ENCODE assay signal across 1 cellular context in genomic region chr6:122471107-122472021, GRCh38.
TF ChIP-seq lines count a peak whose summit lies in the region.

Gene SERINC1 (minus strand): TSS chr6:122471807. CDS start chr6:122471737, 70 bp downstream.

TF ChIP-seq in HepG2, 621 proteins besides CTCF, POLR2A, EP300 and RAD21 (continued from another document and continues in another):
- TF ChIP-seq SATB2 (CRISPR knock-in tag; IDR thresholded peaks at IDR 0.05) (no peak; the same call in 1 of the 2 replicates), ZNF775 (CRISPR knock-in tag; IDR thresholded peaks at IDR 0.05; ENCODE audit: borderline replicate concordance) (peak; percentile 87; the same call in 1 of the 2 replicates), ZBTB42 (CRISPR knock-in tag; IDR thresholded peaks at IDR 0.05) (0 out of 2 replicates have a peak, but pooled peaks have one; percentile 29), RBM22 (optimal IDR thresholded peaks at IDR 0.05; ENCODE audit: low read length) (no peak), ZNF547 (CRISPR knock-in tag; IDR thresholded peaks at IDR 0.05) (peak; percentile 75; the same call in 1 of the 2 replicates), TCF12 (IDR thresholded peaks at IDR 0.05) (no peak), TCF12 (CRISPR knock-in tag; IDR thresholded peaks at IDR 0.05) (no peak), ZNF296 (CRISPR knock-in tag; conservative IDR thresholded peaks at IDR 0.05) (no peak), ZC3H13 (CRISPR knock-in tag; IDR thresholded peaks at IDR 0.05) (peak; percentile 82; the same call in 1 of the 2 replicates), ZNF766 (CRISPR knock-in tag; IDR thresholded peaks at IDR 0.05; ENCODE audit: borderline replicate concordance) (peak; percentile 73; the same call in 1 of the 2 replicates), SP2 (CRISPR knock-in tag; IDR thresholded peaks at IDR 0.05) (peak; percentile 81), ZNF652 (CRISPR knock-in tag; IDR thresholded peaks at IDR 0.05; ENCODE audit: borderline replicate concordance, low read depth) (no peak), ZNF556 (CRISPR knock-in tag; IDR thresholded peaks at IDR 0.05; ENCODE audit: borderline replicate concordance) (peak; percentile 86; the same call in 1 of the 2 replicates), KIAA2018 (CRISPR knock-in tag; IDR thresholded peaks at IDR 0.05; ENCODE audit: borderline replicate concordance) (peak; percentile 65; the same call in 1 of the 2 replicates), ZNF263 (CRISPR knock-in tag; IDR thresholded peaks at IDR 0.05) (0 out of 2 replicates have a peak, but pooled peaks have one; percentile 7), ZNF383 (CRISPR knock-in tag; IDR thresholded peaks at IDR 0.05; ENCODE audit: borderline replicate concordance) (no peak), IKZF4 (CRISPR knock-in tag; IDR thresholded peaks at IDR 0.05; ENCODE audit: borderline replicate concordance, low read depth, not compliant biosample characterization) (no peak), PAX8 (CRISPR knock-in tag; IDR thresholded peaks at IDR 0.05; ENCODE audit: borderline replicate concordance) (peak; percentile 81; the same call in 1 of the 2 replicates), BRCA1 (CRISPR knock-in tag; IDR thresholded peaks at IDR 0.05) (peak; percentile 68), KLF15 (CRISPR knock-in tag; IDR thresholded peaks at IDR 0.05; ENCODE audit: borderline replicate concordance) (no peak), ZFP36 (IDR thresholded peaks at IDR 0.05; ENCODE audit: borderline replicate concordance, low read depth, low read length, partially characterized antibody) (no peak), ATM (IDR thresholded peaks at IDR 0.05; ENCODE audit: borderline replicate concordance) (no peak), ZFAT (CRISPR knock-in tag; conservative IDR thresholded peaks at IDR 0.05) (no peak), ZKSCAN5 (CRISPR knock-in tag; IDR thresholded peaks at IDR 0.05) (no peak), FOXA1 (IDR thresholded peaks at IDR 0.05) (no peak), FOXA1 (CRISPR knock-in tag; IDR thresholded peaks at IDR 0.05) (peak; percentile 69), REPIN1 (CRISPR knock-in tag; IDR thresholded peaks at IDR 0.05; ENCODE audit: borderline replicate concordance, low read depth) (no peak), TRIM24 (CRISPR knock-in tag; IDR thresholded peaks at IDR 0.05) (no peak), ELF3 (CRISPR knock-in tag; IDR thresholded peaks at IDR 0.05) (peak; percentile 81), NFIC (IDR thresholded peaks at IDR 0.05; ENCODE audit: low read length) (peak; percentile 14), ZNF672 (CRISPR knock-in tag; IDR thresholded peaks at IDR 0.05) (no peak), SNAPC4 (CRISPR knock-in tag; IDR thresholded peaks at IDR 0.05) (0 out of 2 replicates have a peak, but pooled peaks have one; percentile 29), POLR2AphosphoS2 (IDR thresholded peaks at IDR 0.05; ENCODE audit: low read depth, low read length) (no peak), STAT5B (CRISPR knock-in tag; IDR thresholded peaks at IDR 0.05) (no peak), ZNF629 (CRISPR knock-in tag; conservative IDR thresholded peaks at IDR 0.05) (no peak)
- TF ChIP-seq, protein P1, sequence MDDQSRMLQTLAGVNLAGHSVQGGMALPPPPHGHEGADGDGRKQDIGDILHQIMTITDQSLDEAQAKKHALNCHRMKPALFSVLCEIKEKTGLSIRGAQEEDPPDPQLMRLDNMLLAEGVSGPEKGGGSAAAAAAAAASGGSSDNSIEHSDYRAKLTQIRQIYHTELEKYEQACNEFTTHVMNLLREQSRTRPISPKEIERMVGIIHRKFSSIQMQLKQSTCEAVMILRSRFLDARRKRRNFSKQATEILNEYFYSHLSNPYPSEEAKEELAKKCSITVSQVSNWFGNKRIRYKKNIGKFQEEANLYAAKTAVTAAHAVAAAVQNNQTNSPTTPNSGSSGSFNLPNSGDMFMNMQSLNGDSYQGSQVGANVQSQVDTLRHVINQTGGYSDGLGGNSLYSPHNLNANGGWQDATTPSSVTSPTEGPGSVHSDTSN (CRISPR knock-in tag; IDR thresholded peaks at IDR 0.05; ENCODE audit: borderline replicate concordance): no peak
- TF ChIP-seq, protein P2, sequence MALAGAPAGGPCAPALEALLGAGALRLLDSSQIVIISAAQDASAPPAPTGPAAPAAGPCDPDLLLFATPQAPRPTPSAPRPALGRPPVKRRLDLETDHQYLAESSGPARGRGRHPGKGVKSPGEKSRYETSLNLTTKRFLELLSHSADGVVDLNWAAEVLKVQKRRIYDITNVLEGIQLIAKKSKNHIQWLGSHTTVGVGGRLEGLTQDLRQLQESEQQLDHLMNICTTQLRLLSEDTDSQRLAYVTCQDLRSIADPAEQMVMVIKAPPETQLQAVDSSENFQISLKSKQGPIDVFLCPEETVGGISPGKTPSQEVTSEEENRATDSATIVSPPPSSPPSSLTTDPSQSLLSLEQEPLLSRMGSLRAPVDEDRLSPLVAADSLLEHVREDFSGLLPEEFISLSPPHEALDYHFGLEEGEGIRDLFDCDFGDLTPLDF (CRISPR knock-in tag; IDR thresholded peaks at IDR 0.05): peak; percentile 41; the same call in 1 of the 2 replicates
- TF ChIP-seq, protein P3, sequence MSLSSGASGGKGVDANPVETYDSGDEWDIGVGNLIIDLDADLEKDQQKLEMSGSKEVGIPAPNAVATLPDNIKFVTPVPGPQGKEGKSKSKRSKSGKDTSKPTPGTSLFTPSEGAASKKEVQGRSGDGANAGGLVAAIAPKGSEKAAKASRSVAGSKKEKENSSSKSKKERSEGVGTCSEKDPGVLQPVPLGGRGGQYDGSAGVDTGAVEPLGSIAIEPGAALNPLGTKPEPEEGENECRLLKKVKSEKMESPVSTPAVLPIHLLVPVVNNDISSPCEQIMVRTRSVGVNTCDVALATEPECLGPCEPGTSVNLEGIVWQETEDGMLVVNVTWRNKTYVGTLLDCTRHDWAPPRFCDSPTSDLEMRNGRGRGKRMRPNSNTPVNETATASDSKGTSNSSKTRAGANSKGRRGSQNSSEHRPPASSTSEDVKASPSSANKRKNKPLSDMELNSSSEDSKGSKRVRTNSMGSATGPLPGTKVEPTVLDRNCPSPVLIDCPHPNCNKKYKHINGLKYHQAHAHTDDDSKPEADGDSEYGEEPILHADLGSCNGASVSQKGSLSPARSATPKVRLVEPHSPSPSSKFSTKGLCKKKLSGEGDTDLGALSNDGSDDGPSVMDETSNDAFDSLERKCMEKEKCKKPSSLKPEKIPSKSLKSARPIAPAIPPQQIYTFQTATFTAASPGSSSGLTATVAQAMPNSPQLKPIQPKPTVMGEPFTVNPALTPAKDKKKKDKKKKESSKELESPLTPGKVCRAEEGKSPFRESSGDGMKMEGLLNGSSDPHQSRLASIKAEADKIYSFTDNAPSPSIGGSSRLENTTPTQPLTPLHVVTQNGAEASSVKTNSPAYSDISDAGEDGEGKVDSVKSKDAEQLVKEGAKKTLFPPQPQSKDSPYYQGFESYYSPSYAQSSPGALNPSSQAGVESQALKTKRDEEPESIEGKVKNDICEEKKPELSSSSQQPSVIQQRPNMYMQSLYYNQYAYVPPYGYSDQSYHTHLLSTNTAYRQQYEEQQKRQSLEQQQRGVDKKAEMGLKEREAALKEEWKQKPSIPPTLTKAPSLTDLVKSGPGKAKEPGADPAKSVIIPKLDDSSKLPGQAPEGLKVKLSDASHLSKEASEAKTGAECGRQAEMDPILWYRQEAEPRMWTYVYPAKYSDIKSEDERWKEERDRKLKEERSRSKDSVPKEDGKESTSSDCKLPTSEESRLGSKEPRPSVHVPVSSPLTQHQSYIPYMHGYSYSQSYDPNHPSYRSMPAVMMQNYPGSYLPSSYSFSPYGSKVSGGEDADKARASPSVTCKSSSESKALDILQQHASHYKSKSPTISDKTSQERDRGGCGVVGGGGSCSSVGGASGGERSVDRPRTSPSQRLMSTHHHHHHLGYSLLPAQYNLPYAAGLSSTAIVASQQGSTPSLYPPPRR (CRISPR knock-in tag; IDR thresholded peaks at IDR 0.05; ENCODE audit: borderline replicate concordance): no peak
- TF ChIP-seq, protein P4, sequence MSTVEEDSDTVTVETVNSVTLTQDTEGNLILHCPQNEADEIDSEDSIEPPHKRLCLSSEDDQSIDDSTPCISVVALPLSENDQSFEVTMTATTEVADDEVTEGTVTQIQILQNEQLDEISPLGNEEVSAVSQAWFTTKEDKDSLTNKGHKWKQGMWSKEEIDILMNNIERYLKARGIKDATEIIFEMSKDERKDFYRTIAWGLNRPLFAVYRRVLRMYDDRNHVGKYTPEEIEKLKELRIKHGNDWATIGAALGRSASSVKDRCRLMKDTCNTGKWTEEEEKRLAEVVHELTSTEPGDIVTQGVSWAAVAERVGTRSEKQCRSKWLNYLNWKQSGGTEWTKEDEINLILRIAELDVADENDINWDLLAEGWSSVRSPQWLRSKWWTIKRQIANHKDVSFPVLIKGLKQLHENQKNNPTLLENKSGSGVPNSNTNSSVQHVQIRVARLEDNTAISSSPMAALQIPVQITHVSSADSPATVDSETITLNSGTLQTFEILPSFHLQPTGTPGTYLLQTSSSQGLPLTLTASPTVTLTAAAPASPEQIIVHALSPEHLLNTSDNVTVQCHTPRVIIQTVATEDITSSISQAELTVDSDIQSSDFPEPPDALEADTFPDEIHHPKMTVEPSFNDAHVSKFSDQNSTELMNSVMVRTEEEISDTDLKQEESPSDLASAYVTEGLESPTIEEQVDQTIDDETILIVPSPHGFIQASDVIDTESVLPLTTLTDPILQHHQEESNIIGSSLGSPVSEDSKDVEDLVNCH (CRISPR knock-in tag; IDR thresholded peaks at IDR 0.05): no peak
